8 cellular contexts compared by ENCODE assay signal in the genomic region with DNA sequence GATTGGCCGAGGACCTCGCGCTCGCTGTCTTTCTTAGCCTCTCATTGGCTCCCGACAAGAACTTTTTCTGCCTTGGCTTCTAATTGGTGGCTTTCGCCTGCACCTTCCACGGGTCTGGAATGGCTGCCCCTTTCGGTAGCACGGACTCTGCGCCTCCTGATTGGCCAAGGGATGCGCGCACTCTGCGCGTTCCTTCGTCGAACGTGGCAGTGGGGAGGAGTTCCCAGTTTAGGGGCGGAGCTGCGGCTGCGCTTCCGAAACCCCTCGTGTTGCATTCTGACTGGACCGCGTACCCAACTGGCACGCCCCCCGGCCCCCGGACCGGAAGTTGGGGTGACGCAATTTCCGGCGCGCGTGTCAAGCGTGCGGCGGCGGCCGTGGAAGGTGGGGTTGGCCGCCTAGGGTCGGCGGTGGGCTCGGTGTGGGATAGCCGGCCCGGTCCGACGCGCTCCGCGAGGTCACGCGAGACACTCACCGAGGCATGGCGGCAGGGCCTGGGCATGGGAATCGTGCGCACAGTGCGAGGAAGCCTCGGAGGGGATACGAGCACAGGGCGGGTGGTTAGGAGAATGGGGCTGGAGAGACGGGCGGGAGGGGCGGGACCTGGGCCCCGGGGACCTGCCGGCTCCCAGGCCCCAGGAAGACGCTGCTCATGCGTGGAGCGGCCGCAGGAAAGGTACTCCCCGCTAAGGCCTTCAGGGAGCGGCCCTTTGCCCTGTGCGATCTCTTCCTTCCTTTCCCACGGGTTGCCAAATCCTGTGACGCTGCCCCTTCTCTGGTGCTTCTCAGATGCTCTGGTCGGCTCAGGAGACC. TPM values are rescaled to one million over a fixed set of nuclear protein-coding genes. Genes with fewer than 3 reads are reported as not detected.
DNase-seq lines count a peak whose midpoint lies in the region; ATAC-seq and TF ChIP-seq lines count a peak whose summit lies in the region.

No MANE protein-coding gene starts in this region.

- DNase-seq in DMS79 treated with DMSO at 0.1 percent for 48 hours (lab: John Stamatoyannopoulos, UW) (peak; percentile 90), Panc1 (ENCODE audit: low read depth, low spot score) (peak; percentile 99), esophagus muscularis mucosa (ENCODE audit: extremely low spot score) (peak; percentile 100)
- peak; percentile 99 for DNase-seq in activated T-cell treated with anti-CD3 and anti-CD28 coated beads, Interleukin-2, amount 50 U/mL, for 72 hours
- DNase-seq in stimulated activated CD8-positive, alpha-beta memory T cell treated with anti-CD3 and anti-CD28 coated beads, Interleukin-7, amount 100 ng/mL, for 1 hour (ENCODE audit: low read depth in 2 of 2) = peak; percentile 98 to 99

- peak; percentile 98 for TF ChIP-seq POLR2A in esophagus muscularis mucosa (IDR thresholded peaks at IDR 0.05; ENCODE audit: low read depth)

- no peak overlapping the region for H3K4me3 ChIP-seq in KMS-11 (IDR thresholded peaks at IDR 0.05; ENCODE audit: insufficient read depth, low read depth, low read length)
- H3K4me3 ChIP-seq in Panc1 (ENCODE audit: low read depth in 2 of 2, low read length in 2 of 2) = peak overlapping the region; percentile 83 to 99
- peak overlapping the region; percentile 74 to 89 (median 82) for H3K4me3 ChIP-seq in esophagus muscularis mucosa
- H3K4me3 ChIP-seq in muscle layer of colon (ENCODE audit: low read depth in 1 of 2, low read length in 2 of 2) = peak overlapping the region; percentile 67 to 75

- H3K36me3 ChIP-seq in KMS-11 (ENCODE audit: insufficient read depth) = peaks cover 10% of the 10 kb centered on the region; the same call in 1 of the 2 replicates
- peaks cover 5% of the 10 kb centered on the region; the same call in 1 of the 2 replicates for H3K36me3 ChIP-seq in Panc1 (ENCODE audit: control insufficient read depth, insufficient read depth, low read length)
- peaks cover 9 to 51% (median 34%) of the 10 kb centered on the region in 4 donors for H3K36me3 ChIP-seq in esophagus muscularis mucosa
- peaks cover 27% of the 10 kb centered on the region for H3K36me3 ChIP-seq in muscle layer of colon (ENCODE audit: insufficient read depth, low read length)

- TF ChIP-seq CTCF in KMS-11 (conservative IDR thresholded peaks at IDR 0.05; ENCODE audit: low read depth, low read length) (no peak), Panc1 (IDR thresholded peaks at IDR 0.05) (no peak), esophagus muscularis mucosa (IDR thresholded peaks at IDR 0.05) (peak in 1 of 3 experiments; percentile 17)

- peak overlapping the region; percentile 96 for H3K27ac Mint-ChIP-seq in activated T-cell treated with anti-CD3 and anti-CD28 coated beads, Interleukin-2, amount 50 U/mL, for 72 hours

- no peaks in the 10 kb centered on the region for H3K9me3 Mint-ChIP-seq in activated T-cell treated with anti-CD3 and anti-CD28 coated beads, Interleukin-2, amount 50 U/mL, for 72 hours

- intact Hi-C loops in Panc1 (cut with micrococcal nuclease; ENCODE audit: unreplicated experiment) (loop anchor here (10.0 kb wide), 1 partner anchor 164 kb away; the partner anchor contains the start of genes CENPX and LRRC45), esophagus muscularis mucosa (cut with DNase I) (loop anchor here (5.0 kb wide), 1 partner anchor 56 kb away; the partner anchor contains the start of gene SIRT7)

- H3K4me1 Mint-ChIP-seq in activated T-cell treated with anti-CD3 and anti-CD28 coated beads, Interleukin-2, amount 50 U/mL, for 72 hours (ENCODE audit: low read depth) = peaks cover 57% of the 10 kb centered on the region

- 0 out of 2 replicates have a peak overlapping the region, but pooled peaks have one; percentile 14 for H2AFZ ChIP-seq in KMS-11 (ENCODE audit: low read depth)

- H3K4me3 Mint-ChIP-seq in activated T-cell treated with anti-CD3 and anti-CD28 coated beads, Interleukin-2, amount 50 U/mL, for 72 hours = peak overlapping the region; percentile 94 to 95

- H3K9me3 ChIP-seq in Panc1 (ENCODE audit: control insufficient read depth, insufficient read depth, low read depth, low read length) = no peaks in the 10 kb centered on the region
- no peaks in the 10 kb centered on the region for H3K9me3 ChIP-seq in esophagus muscularis mucosa
- H3K9me3 ChIP-seq in muscle layer of colon (ENCODE audit: low read length) = no peaks in the 10 kb centered on the region

- H3K27me3 ChIP-seq in KMS-11 (ENCODE audit: insufficient read depth, low read depth) (no peaks in the 10 kb centered on the region), Panc1 (ENCODE audit: control insufficient read depth, insufficient read depth, low read length) (no peaks in the 10 kb centered on the region), esophagus muscularis mucosa (no peaks in the 10 kb centered on the region), muscle layer of colon (ENCODE audit: control insufficient read depth in 1 of 2, insufficient read depth in 2 of 2, low read length in 2 of 2) (no peaks in the 10 kb centered on the region)

- peaks cover 14 to 20% of the 10 kb centered on the region in 2 donors for H3K36me3 Mint-ChIP-seq in activated T-cell treated with anti-CD3 and anti-CD28 coated beads, Interleukin-2, amount 50 U/mL, for 72 hours (ENCODE audit: insufficient read depth in 2 of 2)

- peak overlapping the region; percentile 85 for H3K4me2 ChIP-seq in KMS-11

- POLR2A ChIA-PET in Panc1 (lab: Charles Lee) = interaction anchor here (0.6 to 0.7 kb wide), 3 partner anchors 35 to 158 kb away, joined by 3 read pairs; no protein-coding TSS in a partner anchor

- H3K9ac ChIP-seq in KMS-11 = peak overlapping the region; percentile 81
- peak overlapping the region; percentile 84 for H3K9ac ChIP-seq in muscle layer of colon (ENCODE audit: low read length)

- H4K20me1 ChIP-seq in KMS-11 (ENCODE audit: insufficient read depth) = peaks cover 10% of the 10 kb centered on the region

- 0% methylated on average over 62 of the region's 74 CpGs for WGBS in esophagus muscularis mucosa

- H3K27me3 Mint-ChIP-seq in activated T-cell treated with anti-CD3 and anti-CD28 coated beads, Interleukin-2, amount 50 U/mL, for 72 hours (ENCODE audit: low read depth) = no peaks in the 10 kb centered on the region

- H3K4me1 ChIP-seq in KMS-11 (ENCODE audit: low read depth, poor library complexity, severe bottlenecking) (peaks cover 52% of the 10 kb centered on the region), Panc1 (ENCODE audit: control insufficient read depth, insufficient read depth, low read length) (peaks cover 32% of the 10 kb centered on the region), esophagus muscularis mucosa (peaks cover 44 to 74% (median 55%) of the 10 kb centered on the region in 4 donors), muscle layer of colon (ENCODE audit: insufficient read depth, low read length) (peaks cover 31% of the 10 kb centered on the region)

- peak overlapping the region; percentile 81 for H3K27ac ChIP-seq in KMS-11
- peak overlapping the region; percentile 95 for H3K27ac ChIP-seq in Panc1 (ENCODE audit: low read length)
- peak overlapping the region; percentile 93 to 97 (median 96) for H3K27ac ChIP-seq in esophagus muscularis mucosa (replicated peaks in 1 of 4)
- H3K27ac ChIP-seq in muscle layer of colon (ENCODE audit: low read depth, low read length) = peak overlapping the region; percentile 96

- ATAC-seq in GM21786 (IDR thresholded peaks at IDR 0.05; ENCODE audit: unreplicated experiment) = peak; percentile 74
- ATAC-seq in Panc1 = peak; percentile 94
- peak; percentile 87 to 88 for ATAC-seq in activated T-cell treated with anti-CD3 and anti-CD28 coated beads, Interleukin-2, amount 50 U/mL, for 72 hours (replicated peaks in 1 of 2)

- CTCF ChIA-PET in Panc1 (lab: Charles Lee) = no interaction called here

- TSS peak; percentile 82 for BruUV-seq in Panc1 (replicated peaks; lab: Mats Ljungman, UMichigan)

- no peak for TF ChIP-seq EP300 in esophagus muscularis mucosa (IDR thresholded peaks at IDR 0.05)

- H3K79me2 ChIP-seq in KMS-11 (ENCODE audit: insufficient read depth, low read depth) = peaks cover 76% of the 10 kb centered on the region

- in situ Hi-C loops in Panc1 (cut with HindIII; ENCODE audit: low pct_unique_long_range_greater_than_20kb, low sequenced_read_pairs) = no loop called here

RNA-seq across cellular contexts. Expression of gene P4HB, which starts 0.6 kb away (rescaled TPM):
- total RNA-seq in Panc1 (2021; ENCODE audit: unreplicated experiment) = 759 TPM
- 1,541 TPM for polyA plus RNA-seq in Panc1 (2012; ENCODE audit: insufficient read length)
- 100 to 1,000 TPM; 430 to 436 TPM for total RNA-seq in activated T-cell treated with anti-CD3 and anti-CD28 coated beads, Interleukin-2, amount 50 U/mL, for 72 hours
- total RNA-seq in esophagus muscularis mucosa = 100 to 1,000 TPM; 269 to 334 (median 313) TPM

RNA-seq across cellular contexts. Expression of gene ARHGDIA, which starts 10.2 kb away (rescaled TPM):
- total RNA-seq in Panc1 (2021; ENCODE audit: unreplicated experiment) (420 TPM), esophagus muscularis mucosa (100 to 1,000 TPM; 115 to 229 (median 202) TPM)
- polyA plus RNA-seq in Panc1 (2012; ENCODE audit: insufficient read length) = 534 TPM
- total RNA-seq in activated T-cell treated with anti-CD3 and anti-CD28 coated beads, Interleukin-2, amount 50 U/mL, for 72 hours = 100 to 1,000 TPM; 369 to 410 TPM

RNA-seq across cellular contexts. Expression of gene PPP1R27, which starts 26.1 kb away (rescaled TPM):
- total RNA-seq in Panc1 (2021; ENCODE audit: unreplicated experiment) (not detected), esophagus muscularis mucosa (not detected)
- 0.22 TPM for polyA plus RNA-seq in Panc1 (2012; ENCODE audit: insufficient read length)
- total RNA-seq in activated T-cell treated with anti-CD3 and anti-CD28 coated beads, Interleukin-2, amount 50 U/mL, for 72 hours = not detected

RNA-seq across cellular contexts. Expression of gene MCRIP1, which starts 27.9 kb away (rescaled TPM):
- total RNA-seq in Panc1 (2021; ENCODE audit: unreplicated experiment) (115 TPM), esophagus muscularis mucosa (100 to 1,000 TPM in 3 of 4 donors, 10 to 100 TPM in 1; 83.5 to 146 (median 114) TPM)
- polyA plus RNA-seq in Panc1 (2012; ENCODE audit: insufficient read length) = 128 TPM
- 10 to 100 TPM; 61.9 to 77.2 TPM for total RNA-seq in activated T-cell treated with anti-CD3 and anti-CD28 coated beads, Interleukin-2, amount 50 U/mL, for 72 hours

RNA-seq across cellular contexts. Expression of gene ALYREF, which starts 30.4 kb away (rescaled TPM):
- 253 TPM for total RNA-seq in Panc1 (2021; ENCODE audit: unreplicated experiment)
- 263 TPM for polyA plus RNA-seq in Panc1 (2012; ENCODE audit: insufficient read length)
- 100 to 1,000 TPM in 1 of 2 donors, 10 to 100 TPM in 1; 95.9 to 122 TPM for total RNA-seq in activated T-cell treated with anti-CD3 and anti-CD28 coated beads, Interleukin-2, amount 50 U/mL, for 72 hours
- 10 to 100 TPM; 44.0 to 67.7 (median 56.5) TPM for total RNA-seq in esophagus muscularis mucosa
